In the genomic region with DNA sequence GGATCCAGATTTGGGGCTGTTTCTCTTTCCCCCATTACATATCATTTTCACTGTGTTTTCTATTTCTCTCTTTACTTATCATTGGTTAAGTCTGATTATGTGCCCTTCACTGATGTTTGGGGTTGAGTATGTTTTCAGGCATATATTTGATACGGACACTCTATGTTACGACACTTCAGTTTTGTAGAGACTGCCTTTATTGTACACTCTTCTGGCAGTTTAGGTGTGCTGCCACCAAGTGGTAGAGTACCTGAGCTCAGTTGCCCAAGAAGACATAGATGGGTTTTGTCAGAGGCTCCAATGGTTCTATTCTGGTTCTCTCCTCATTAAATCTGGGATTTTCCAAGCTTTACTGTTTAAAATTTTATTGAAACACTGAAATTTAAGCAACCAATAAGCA, we compare ENCODE assay signal across 10 cellular contexts.
DNase-seq lines count a peak whose midpoint lies in the region; ATAC-seq, FAIRE-seq and TF ChIP-seq lines count a peak whose summit lies in the region.
"Had no signal": no experiment of that assay in that cellular context is flagged by ENCODE, and none has a peak within 500 bp of the region (broad histone marks: within the 10 kb centered on the region; RNA-seq: fewer than 3 reads in every experiment).

No MANE protein-coding gene starts in this region.

- WGBS in small intestine, 3 donors: 76 to 88% (median 77%) methylated on average over 2 of the region's 2 CpGs

- H3K4me3 Mint-ChIP-seq in activated T-cell treated with anti-CD3 and anti-CD28 coated beads, Interleukin-2, amount 50 U/mL, for 4 hours: no peak overlapping the region
- H3K4me3 Mint-ChIP-seq: B cell had no signal

- no peaks in the 10 kb centered on the region for H3K36me3 ChIP-seq in small intestine (ENCODE audit: control insufficient read depth in 2 of 2, insufficient read depth in 2 of 2, low read length in 2 of 2)
- H3K36me3 ChIP-seq: SJSA1 had no signal

- H3K27me3 Mint-ChIP-seq in activated T-cell treated with anti-CD3 and anti-CD28 coated beads, Interleukin-2, amount 50 U/mL, for 4 hours (ENCODE audit: low read depth): peaks cover 10% of the 10 kb centered on the region

- no peaks in the 10 kb centered on the region for H3K9me3 Mint-ChIP-seq in activated T-cell treated with anti-CD3 and anti-CD28 coated beads, Interleukin-2, amount 50 U/mL, for 4 hours

- no peaks in the 10 kb centered on the region for H3K4me1 Mint-ChIP-seq in activated T-cell treated with anti-CD3 and anti-CD28 coated beads, Interleukin-2, amount 50 U/mL, for 4 hours (ENCODE audit: low read depth)
- H3K4me1 Mint-ChIP-seq: B cell had no signal

- H3K4me3 ChIP-seq in choroid plexus epithelial cell (ENCODE audit: low read depth, low read length) (no peak overlapping the region), small intestine (ENCODE audit: low read depth in 1 of 2, low read length in 2 of 2) (no peak overlapping the region)
- H3K4me3 ChIP-seq: SJSA1 had no signal

- peaks cover 6% of the 10 kb centered on the region in 2 donors for H3K4me1 ChIP-seq in small intestine (ENCODE audit: control insufficient read depth in 2 of 2, insufficient read depth in 1 of 2, low read depth in 1 of 2, low read length in 1 of 2)

- no peak overlapping the region for H3K27ac ChIP-seq in small intestine (ENCODE audit: low read depth in 1 of 2, low read length in 1 of 2)
- H3K27ac ChIP-seq: SJSA1 had no signal

- TF ChIP-seq CTCF in choroid plexus epithelial cell (conservative IDR thresholded peaks at IDR 0.05; ENCODE audit: low read depth, low read length): peak; percentile 62

- no peaks in the 10 kb centered on the region for H3K36me3 Mint-ChIP-seq in activated T-cell treated with anti-CD3 and anti-CD28 coated beads, Interleukin-2, amount 50 U/mL, for 4 hours (ENCODE audit: insufficient read depth)

- no peak for ATAC-seq in activated T-cell treated with anti-CD3 and anti-CD28 coated beads, Interleukin-2, amount 50 U/mL, for 4 hours
- no peak for ATAC-seq in GM21619 (IDR thresholded peaks at IDR 0.05; ENCODE audit: unreplicated experiment)

- H3K27me3 ChIP-seq in small intestine (ENCODE audit: control insufficient read depth in 2 of 2, insufficient read depth in 2 of 2, low read length in 2 of 2): no peaks in the 10 kb centered on the region
- H3K27me3 ChIP-seq: SJSA1 had no signal

- DNase-seq in NCI-H2081 (lab: John Stamatoyannopoulos, UW): peak; percentile 37 to 42
- no peak for DNase-seq in NCI-H2081 treated with DMSO at 0.1 percent for 48 hours (lab: John Stamatoyannopoulos, UW)
- peak; percentile 25 for DNase-seq in NCI-H2107 (lab: John Stamatoyannopoulos, UW)
- peak; percentile 47 for DNase-seq in choroid plexus epithelial cell (ENCODE audit: low read depth)
- DNase-seq in small intestine: peak; percentile 42
- no peak for DNase-seq in globus pallidus (ENCODE audit: low spot score)
- DNase-seq in activated T-cell treated with anti-CD3 and anti-CD28 coated beads, Interleukin-2, amount 50 U/mL, for 4 hours: no peak

- no peak for FAIRE-seq in small intestine (lab: Jason Lieb, UNC)

- no peaks in the 10 kb centered on the region for H3K9me3 ChIP-seq in small intestine (ENCODE audit: control insufficient read depth, low read depth)
- H3K9me3 ChIP-seq: SJSA1 had no signal

Comparison
In these comparisons a context has a peak if more than half of its experiments do, and no peak if none do; other contexts are left out.
1. DNase-seq: peak in NCI-H2081 (2 of 2), NCI-H2107 (single experiment), choroid plexus epithelial cell (single experiment) and small intestine (single experiment); none in NCI-H2081 treated with DMSO at 0.1 percent for 48 hours (single experiment), globus pallidus (single experiment) and activated T-cell treated with anti-CD3 and anti-CD28 coated beads, Interleukin-2, amount 50 U/mL, for 4 hours (single experiment).